18 cellular contexts compared by ENCODE assay signal in the genomic region with DNA sequence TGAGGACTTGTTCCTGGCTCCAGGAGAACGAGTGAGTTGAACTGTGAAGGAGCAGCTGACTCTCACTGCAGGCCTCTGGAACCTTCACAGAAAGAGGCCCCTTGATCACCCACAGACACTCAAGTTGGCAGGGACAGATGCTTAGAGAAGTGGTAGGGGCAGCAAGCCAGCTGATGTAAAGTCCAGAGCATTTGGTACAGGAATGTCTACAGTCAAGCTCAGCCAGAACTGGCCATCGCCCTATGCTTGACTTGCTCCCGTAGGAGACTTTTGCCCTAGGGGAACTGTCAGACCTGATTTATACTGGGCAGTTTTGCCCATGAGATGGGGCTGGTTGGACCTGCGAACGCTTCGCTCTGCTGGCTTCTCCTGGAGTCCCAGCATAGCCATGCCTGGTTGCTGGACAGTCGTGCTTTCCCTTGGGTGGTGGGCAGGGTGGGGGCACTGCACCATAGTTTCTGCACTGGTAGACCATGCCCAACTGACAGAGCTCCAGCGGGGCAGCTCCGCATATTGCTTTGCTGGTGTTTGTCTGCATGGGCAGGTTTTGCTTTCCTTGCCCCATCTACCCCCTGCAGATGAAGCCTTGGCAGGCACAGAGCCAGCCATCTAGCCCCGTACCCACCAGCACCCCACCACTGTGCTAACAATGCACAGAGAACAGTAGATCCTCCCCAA.
"Had no signal": no experiment of that assay in that cellular context is flagged by ENCODE, and none has a peak within 500 bp of the region (broad histone marks: within the 10 kb centered on the region; RNA-seq: fewer than 3 reads in every experiment).

No MANE protein-coding gene starts in this region.

- DNase-seq: KBM-7, MG63, NCI-H1092, NCI-H1105 treated with DMSO at 0.1 percent for 48 hours, NCI-H1417 treated with DMSO at 0.1 percent for 48 hours, NCI-H146, NCI-H1694 treated with DMSO at 0.1 percent for 48 hours, NCI-H1930, NCI-H2081, NCI-H2107, NCI-H226, NCI-H524, NCI-H69, NCI-H774, SHP77, SK-N-SH, SW 1271 had no signal

- H3K27me3 ChIP-seq: MG63 had no signal

- H3K9ac ChIP-seq: SK-N-SH had no signal

- H3K4me3 ChIP-seq: MG63 had no signal

- H3K9me3 ChIP-seq: MG63 had no signal

- H3K27ac ChIP-seq: RWPE1 had no signal

- H3K36me3 ChIP-seq: MG63 had no signal
